ENCODE assay signal across 29 cellular contexts in the genomic region with DNA sequence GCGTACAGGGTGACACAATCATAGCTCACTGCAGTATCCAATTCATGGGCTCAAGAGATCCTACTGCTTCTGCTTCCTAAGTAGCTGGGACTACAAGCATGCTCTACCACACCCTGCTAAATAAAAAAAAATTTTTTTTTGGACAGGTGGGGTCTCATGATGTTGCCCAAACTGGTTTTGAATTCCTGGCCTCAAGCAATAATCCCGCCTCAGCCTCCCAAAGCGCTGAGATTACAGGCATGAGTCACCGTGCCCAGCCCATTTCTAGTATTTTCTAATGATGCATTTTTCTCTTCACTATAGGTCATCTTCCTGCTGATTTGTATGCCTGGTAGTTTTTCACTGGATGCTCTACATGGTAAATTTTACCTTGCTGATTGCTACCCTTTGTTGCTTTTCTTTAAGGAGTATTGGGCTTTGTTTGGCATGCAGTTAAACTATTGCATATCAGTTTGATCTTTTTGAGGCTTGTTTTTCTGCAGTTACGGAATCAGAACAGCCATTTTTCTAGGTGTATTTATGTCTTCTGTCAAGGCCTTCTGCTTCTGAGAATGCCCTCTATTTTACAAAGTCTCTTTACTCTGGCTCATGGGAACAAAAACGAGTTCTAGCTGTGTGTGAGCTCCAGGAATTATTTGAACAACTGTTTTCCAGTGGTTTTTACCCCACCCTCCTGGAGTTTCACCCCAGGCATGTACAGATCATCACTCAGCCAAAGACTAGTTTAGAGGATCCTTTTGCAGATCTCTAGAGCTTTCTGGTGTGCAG. TPM values are rescaled to one million over a fixed set of nuclear protein-coding genes. Genes with fewer than 3 reads are reported as not detected.
DNase-seq lines count a peak whose midpoint lies in the region; ATAC-seq, FAIRE-seq and TF ChIP-seq lines count a peak whose summit lies in the region.
"Had no signal": no experiment of that assay in that cellular context is flagged by ENCODE, and none has a peak within 500 bp of the region (broad histone marks: within the 10 kb centered on the region; RNA-seq: fewer than 3 reads in every experiment).

No MANE protein-coding gene starts in this region.

- peak; percentile 39 to 40; a peak in 3 of 6 replicates for ATAC-seq in A549
- ATAC-seq: left cardiac atrium; stimulated activated naive CD8-positive, alpha-beta T cell treated with anti-CD3 and anti-CD28 coated beads, Interleukin-15, Interleukin-2, amounts not matched to agents 100 U/mL and 50 U/mL, for 24 hours; WTC11 had no signal

- TF ChIP-seq CTCF in A549 (IDR thresholded peaks at IDR 0.05) = no peak
- no peak for TF ChIP-seq CTCF in VCaP (conservative IDR thresholded peaks at IDR 0.05)
- TF ChIP-seq CTCF in testis (IDR thresholded peaks at IDR 0.05) = no peak

- CTCF ChIA-PET in A549 (lab: Yijun Ruan, JAX) = interaction anchor here (1.1 to 4.8 kb wide), 3 partner anchors 11 to 87 kb away, joined by 3 to 36 read pairs (median 4); no protein-coding TSS in a partner anchor

- H3K4me2 ChIP-seq in A549 = no peak overlapping the region
- H3K4me2 ChIP-seq: KMS-11 had no signal

- TF ChIP-seq RAD21 in A549 (conservative IDR thresholded peaks at IDR 0.05 in 1 of 2, IDR thresholded peaks at IDR 0.05 in 1 of 2) = no peak

- no peak for TF ChIP-seq EP300 in A549 (IDR thresholded peaks at IDR 0.05)

- H3K27ac ChIP-seq in A549 (no peak overlapping the region), VCaP (peak overlapping the region; percentile 24; the same call in 1 of the 2 replicates), testis (no peak overlapping the region)
- H3K27ac ChIP-seq: KMS-11, tibial nerve had no signal

- H3K4me3 ChIP-seq in A549 (no peak overlapping the region), testis (no peak overlapping the region)
- H3K4me3 ChIP-seq: HAP-1, tibial nerve had no signal

- no peak for TF ChIP-seq POLR2A in A549 (IDR thresholded peaks at IDR 0.05; ENCODE audit: low read length)
- TF ChIP-seq POLR2A in testis (IDR thresholded peaks at IDR 0.05) = no peak

- no peaks in the 10 kb centered on the region for H3K9me3 ChIP-seq in A549
- no peaks in the 10 kb centered on the region for H3K9me3 ChIP-seq in testis
- H3K9me3 ChIP-seq: BE2C, HAP-1 had no signal

- POLR2A ChIA-PET in A549 (lab: Yijun Ruan, JAX) = interaction anchor here (0.6 to 0.7 kb wide), 2 partner anchors 51 to 957 kb away, joined by 3 to 8 read pairs; no protein-coding TSS in a partner anchor

- 42% methylated on average over 6 of the region's 6 CpGs for WGBS in A549 (ENCODE audit: missing lambda C conversion rate)
- 82 to 88% methylated on average over 6 of the region's 6 CpGs for WGBS in testis, 2 donors

- intact Hi-C loops in testis (cut with DNase I; ENCODE audit: low total_unique reads) = no loop called here

- no peak for FAIRE-seq in A549 (lab: Jason Lieb, UNC)
- FAIRE-seq: colon, HTR-8/SVneo had no signal

- peak in 1 of 2 experiments; percentile 34 for DNase-seq in A549 (ENCODE audit: low read depth in 1 of 2, low spot score in 1 of 2)
- DNase-seq in HT1080 (ENCODE audit: low read depth) = peak; percentile 33
- peak; percentile 65 for DNase-seq in islet precursor cell
- DNase-seq in stimulated activated CD4-positive, alpha-beta T cell treated with anti-CD3 and anti-CD28 coated beads, Interleukin-12 subunit alpha, Interleukin-12 subunit beta, amount 100 ng/mL, for 4 hours = no peak
- no peak for DNase-seq in activated effector memory CD4-positive, alpha-beta T cell treated with Interleukin-2 at 50 U/mL for 16 hours
- DNase-seq in testis = no peak
- DNase-seq in SK-N-DZ (ENCODE audit: low spot score) = no peak
- DNase-seq: activated CD4-positive, alpha-beta T cell treated with anti-CD3 and anti-CD28 coated beads, Interleukin-2, amount 50 U/mL, for 4 hours; activated CD8-positive, alpha-beta memory T cell treated with anti-CD3 and anti-CD28 coated beads, Interleukin-2, amount 50 U/mL, for 4 hours; activated naive CD8-positive, alpha-beta T cell treated with anti-CD3 and anti-CD28 coated beads for 36 hours; BE2C; DND-41; effector memory CD4-positive, alpha-beta T cell; glutamatergic neuron; left cardiac atrium; NCI-H1092; NCI-H2029; NCI-H345; nucleus accumbens; stimulated activated CD4-positive, alpha-beta T cell treated with anti-CD3 and anti-CD28 coated beads, Interleukin-4, amount 100 ng/mL, for 4 hours; stimulated activated naive CD8-positive, alpha-beta T cell treated with anti-CD3 and anti-CD28 coated beads, Interleukin-15, Interleukin-2, amounts not matched to agents 100 U/mL and 50 U/mL, for 24 hours; T-helper 2 cell had no signal

- H3K4me1 ChIP-seq in A549 (peaks cover 2% of the 10 kb centered on the region; the same call in 1 of the 3 replicates), testis (no peaks in the 10 kb centered on the region)
- H3K4me1 ChIP-seq: HAP-1, tibial nerve had no signal

- no peaks in the 10 kb centered on the region for H3K27me3 ChIP-seq in testis
- H3K27me3 ChIP-seq: BE2C, tibial nerve had no signal

- H3K36me3 ChIP-seq in testis (ENCODE audit: low read depth, missing control alignments) = no peaks in the 10 kb centered on the region
- H3K36me3 ChIP-seq: BE2C, HAP-1, tibial nerve had no signal

TF ChIP-seq in A549, 52 proteins besides CTCF, POLR2A, EP300 and RAD21:
- TF ChIP-seq CHD2 (IDR thresholded peaks at IDR 0.05; ENCODE audit: low read length, partially characterized antibody) (no peak), CBX2 (IDR thresholded peaks at IDR 0.05; ENCODE audit: borderline replicate concordance, low read depth) (no peak), FOSL2 (IDR thresholded peaks at IDR 0.05) (no peak), FOSL2 (CRISPR knock-in tag; IDR thresholded peaks at IDR 0.05) (peak; percentile 38; the same call in 1 of the 2 replicates)

RNA-seq across cellular contexts. Expression of a gene that starts 14.3 kb away (rescaled TPM):
- polyA plus RNA-seq in A549 (2011; rRNA removed) (201 and 253 TPM in 2 replicates), A549 (2017; fragmentation: RNase III; extraction: RNeasy Plus Mini Kit Qiagen cat#74134 plus additional on column Dnase treatment) (138 to 150 TPM (median 145 TPM) in 3 replicates), testis (ENCODE audit: insufficient read depth, low read depth, low replicate concordance) (180 TPM)
- polyA plus RNA-seq in A549 (2012; cell fraction: cytosol; rRNA removed) = 152 and 184 TPM in 2 replicates
- 108 and 126 TPM in 2 replicates for polyA plus RNA-seq in A549 (2012; cell fraction: nucleus; rRNA removed)
- 80.1 and 86.6 TPM in 2 replicates for polyA minus RNA-seq in A549 (2011; rRNA and poly(A)+ RNA removed)
- total RNA-seq in HT1080 (2014; rRNA removed; shearing (Covaris generic)) = 107 and 118 TPM in 2 replicates
- polyA plus RNA-seq in HT1080 (2015; cell fraction: cytosol; rRNA removed) = 151 and 169 TPM in 2 replicates
- polyA plus RNA-seq in HT1080 (2015; cell fraction: nucleus; rRNA removed) = 177 and 197 TPM in 2 replicates
- total RNA-seq in testis = 100 to 1,000 TPM; 177 to 256 TPM
- polyA plus RNA-seq in SK-N-DZ (2014; cell fraction: cytosol; rRNA removed) = 83.9 and 106 TPM in 2 replicates
- 71.4 and 78.7 TPM in 2 replicates for polyA plus RNA-seq in SK-N-DZ (2014; cell fraction: nucleus; rRNA removed)

RNA-seq across cellular contexts. Expression of a gene that starts 36.7 kb away (rescaled TPM):
- 24.8 and 32.8 TPM in 2 replicates for polyA plus RNA-seq in A549 (2011; rRNA removed)
- polyA plus RNA-seq in A549 (2012; cell fraction: cytosol; rRNA removed) = 29.6 and 41.4 TPM in 2 replicates
- polyA plus RNA-seq in A549 (2012; cell fraction: nucleus; rRNA removed) = 45.3 and 60.4 TPM in 2 replicates
- 23.6 to 31.0 TPM (median 30.3 TPM) in 3 replicates for polyA plus RNA-seq in A549 (2017; fragmentation: RNase III; extraction: RNeasy Plus Mini Kit Qiagen cat#74134 plus additional on column Dnase treatment)
- polyA minus RNA-seq in A549 (2011; rRNA and poly(A)+ RNA removed) = 19.3 and 25.6 TPM in 2 replicates
- total RNA-seq in HT1080 (2014; rRNA removed; shearing (Covaris generic)) = 51.6 and 69.2 TPM in 2 replicates
- 81.9 and 86.1 TPM in 2 replicates for polyA plus RNA-seq in HT1080 (2015; cell fraction: cytosol; rRNA removed)
- 72.1 and 73.0 TPM in 2 replicates for polyA plus RNA-seq in HT1080 (2015; cell fraction: nucleus; rRNA removed)
- 10 to 100 TPM; 43.1 to 61.5 TPM for total RNA-seq in testis
- polyA plus RNA-seq in testis (ENCODE audit: insufficient read depth, low read depth, low replicate concordance) = 50.3 TPM
- polyA plus RNA-seq in SK-N-DZ (2014; cell fraction: cytosol; rRNA removed) = 95.6 and 123 TPM in 2 replicates
- 86.4 and 99.1 TPM in 2 replicates for polyA plus RNA-seq in SK-N-DZ (2014; cell fraction: nucleus; rRNA removed)

Comparison
In these comparisons a context has a peak if more than half of its experiments do, and no peak if none do; other contexts are left out.
1. DNase-seq: peak in HT1080 (single experiment) and islet precursor cell (single experiment); none in stimulated activated CD4-positive, alpha-beta T cell treated with anti-CD3 and anti-CD28 coated beads, Interleukin-12 subunit alpha, Interleukin-12 subunit beta, amount 100 ng/mL, for 4 hours (single experiment), activated effector memory CD4-positive, alpha-beta T cell treated with Interleukin-2 at 50 U/mL for 16 hours (single experiment), testis (single experiment) and SK-N-DZ (single experiment).